16 cellular contexts compared by ENCODE assay signal in the genomic region with DNA sequence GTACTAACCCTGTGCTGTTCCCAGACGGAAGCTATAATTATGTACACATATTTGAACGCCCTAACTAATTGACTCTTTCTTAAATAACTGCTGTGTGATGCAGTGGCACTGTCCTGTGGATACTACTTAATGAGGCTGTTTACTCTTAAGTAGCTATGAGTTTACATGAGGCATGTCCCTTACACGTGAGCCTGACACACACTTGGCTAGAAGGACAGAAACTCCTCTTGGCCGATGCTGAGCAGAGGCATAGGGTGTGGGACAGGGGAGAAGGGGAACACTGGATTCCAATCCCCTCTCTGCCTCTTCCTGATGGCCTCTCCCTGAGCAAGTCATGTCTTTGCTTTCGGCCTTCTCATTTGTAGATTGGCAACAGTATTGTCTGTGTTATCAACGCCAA. TPM values are rescaled to one million over a fixed set of nuclear protein-coding genes. Genes with fewer than 3 reads are reported as not detected.
DNase-seq lines count a peak whose midpoint lies in the region; ATAC-seq and TF ChIP-seq lines count a peak whose summit lies in the region.
"Had no signal": no experiment of that assay in that cellular context is flagged by ENCODE, and none has a peak within 500 bp of the region (broad histone marks: within the 10 kb centered on the region; RNA-seq: fewer than 3 reads in every experiment).

No MANE protein-coding gene starts in this region.

- no peak overlapping the region for H3K4me3 Mint-ChIP-seq in natural killer cell treated with Interleukin-12 subunit alpha and Interleukin-12 subunit beta and Interleukin-15 and Interleukin-18, amount 100 ng/mL, for 72 hours
- H3K4me3 Mint-ChIP-seq in activated T-helper 2 cell treated with anti-CD3 and anti-CD28 coated beads, Interferon-gamma antibody, Interleukin-2, Interleukin-4, amounts not matched to agents 10 μg/mL and 5 μg/mL and 100 μg/mL, durations not matched to agents 14 hours and 24 hours and 36 hours (ENCODE audit: low read depth), result no peak overlapping the region
- H3K4me3 Mint-ChIP-seq: activated CD4-positive, alpha-beta T cell treated with anti-CD3 and anti-CD28 coated beads, Interleukin-2, amount 10 ng/mL, durations not matched to agents 24 days and 14 days; activated T-helper 1 cell treated with anti-CD3 and anti-CD28 coated beads, Interleukin-12 subunit alpha, Interleukin-12 subunit beta, Interleukin-2, Interleukin-4 antibody, amounts not matched to agents 30 ng/mL and 10 ng/mL and 1 ng/mL, durations not matched to agents 14 hours and 24 hours and 36 hours; effector memory CD8-positive, alpha-beta T cell had no signal

- H3K18ac ChIP-seq in trophoblast cell (ENCODE audit: low read length), result no peak overlapping the region

- H3K14ac ChIP-seq in trophoblast cell (ENCODE audit: low read length), result no peak overlapping the region

- H2AFZ ChIP-seq in trophoblast cell (ENCODE audit: insufficient read depth, low read length, poor library complexity), result no peak overlapping the region

- H3K27me3 Mint-ChIP-seq in natural killer cell treated with Interleukin-12 subunit alpha and Interleukin-12 subunit beta and Interleukin-15 and Interleukin-18, amount 100 ng/mL, for 72 hours, result no peaks in the 10 kb centered on the region
- H3K27me3 Mint-ChIP-seq in activated T-helper 2 cell treated with anti-CD3 and anti-CD28 coated beads, Interferon-gamma antibody, Interleukin-2, Interleukin-4, amounts not matched to agents 10 μg/mL and 5 μg/mL and 100 μg/mL, durations not matched to agents 14 hours and 24 hours and 36 hours (ENCODE audit: low read depth), result no peaks in the 10 kb centered on the region
- H3K27me3 Mint-ChIP-seq: activated CD4-positive, alpha-beta T cell treated with anti-CD3 and anti-CD28 coated beads, Interleukin-2, amount 10 ng/mL, durations not matched to agents 24 days and 14 days; effector memory CD8-positive, alpha-beta T cell had no signal

- H3K27ac ChIP-seq in SJSA1 (peak overlapping the region; percentile 64), trophoblast cell (ENCODE audit: low read depth, low read length) (peak overlapping the region; percentile 3)

- H4K91ac ChIP-seq in trophoblast cell (ENCODE audit: low read depth, low read length), result no peak overlapping the region

- H2BK12ac ChIP-seq in trophoblast cell (ENCODE audit: low read length), result no peak overlapping the region

- ATAC-seq in natural killer cell treated with Interleukin-12 subunit alpha and Interleukin-12 subunit beta and Interleukin-15 and Interleukin-18, amount 100 ng/mL, for 72 hours, result no peak
- ATAC-seq: effector memory CD8-positive, alpha-beta T cell had no signal

- H3K4me1 Mint-ChIP-seq in natural killer cell treated with Interleukin-12 subunit alpha and Interleukin-12 subunit beta and Interleukin-15 and Interleukin-18, amount 100 ng/mL, for 72 hours (ENCODE audit: low read depth in 2 of 2), result no peaks in the 10 kb centered on the region
- no peaks in the 10 kb centered on the region for H3K4me1 Mint-ChIP-seq in activated T-helper 2 cell treated with anti-CD3 and anti-CD28 coated beads, Interferon-gamma antibody, Interleukin-2, Interleukin-4, amounts not matched to agents 10 μg/mL and 5 μg/mL and 100 μg/mL, durations not matched to agents 14 hours and 24 hours and 36 hours (ENCODE audit: low read depth)

- no peak overlapping the region for H3K4me3 ChIP-seq in SJSA1
- H3K4me3 ChIP-seq in fibroblast of villous mesenchyme (ENCODE audit: low read depth, low read length), result no peak overlapping the region
- no peak overlapping the region for H3K4me3 ChIP-seq in trophoblast cell (ENCODE audit: low read depth, low read length)

- no peaks in the 10 kb centered on the region for H3K9me3 Mint-ChIP-seq in natural killer cell treated with Interleukin-12 subunit alpha and Interleukin-12 subunit beta and Interleukin-15 and Interleukin-18, amount 100 ng/mL, for 72 hours
- H3K9me3 Mint-ChIP-seq in activated T-helper 2 cell treated with anti-CD3 and anti-CD28 coated beads, Interferon-gamma antibody, Interleukin-2, Interleukin-4, amounts not matched to agents 10 μg/mL and 5 μg/mL and 100 μg/mL, durations not matched to agents 14 hours and 24 hours and 36 hours, result no peaks in the 10 kb centered on the region
- H3K9me3 Mint-ChIP-seq: activated CD4-positive, alpha-beta T cell treated with anti-CD3 and anti-CD28 coated beads, Interleukin-2, amount 10 ng/mL, durations not matched to agents 24 days and 14 days; activated T-helper 1 cell treated with anti-CD3 and anti-CD28 coated beads, Interleukin-12 subunit alpha, Interleukin-12 subunit beta, Interleukin-2, Interleukin-4 antibody, amounts not matched to agents 30 ng/mL and 10 ng/mL and 1 ng/mL, durations not matched to agents 14 hours and 24 hours and 36 hours; effector memory CD8-positive, alpha-beta T cell had no signal

- no peaks in the 10 kb centered on the region for H3K36me3 Mint-ChIP-seq in natural killer cell treated with Interleukin-12 subunit alpha and Interleukin-12 subunit beta and Interleukin-15 and Interleukin-18, amount 100 ng/mL, for 72 hours
- peaks cover 5% of the 10 kb centered on the region for H3K36me3 Mint-ChIP-seq in activated T-helper 2 cell treated with anti-CD3 and anti-CD28 coated beads, Interferon-gamma antibody, Interleukin-2, Interleukin-4, amounts not matched to agents 10 μg/mL and 5 μg/mL and 100 μg/mL, durations not matched to agents 14 hours and 24 hours and 36 hours (ENCODE audit: low read depth)

- no peak overlapping the region for H2BK120ac ChIP-seq in trophoblast cell (ENCODE audit: insufficient read depth, low read length, poor library complexity)

- DNase-seq in AG20443 (ENCODE audit: low spot score) (peak; percentile 53), SJSA1 (ENCODE audit: low read depth in 1 of 2, low spot score in 2 of 2) (no peak), fibroblast of villous mesenchyme (ENCODE audit: low read depth) (peak; percentile 63), trophoblast cell (no peak), NCI-H2227 (lab: John Stamatoyannopoulos, UW; ENCODE audit: unreplicated experiment) (no peak)
- DNase-seq in activated CD4-positive, CD25-positive, alpha-beta regulatory T cell treated with anti-CD3 and anti-CD28 coated beads, Interleukin-2, amount 50 U/mL, for 72 hours, result no peak
- no peak for DNase-seq in natural killer cell treated with Interleukin-12 subunit alpha and Interleukin-12 subunit beta and Interleukin-15 and Interleukin-18, amount 100 ng/mL, for 72 hours (ENCODE audit: low spot score)
- DNase-seq in activated T-helper 2 cell treated with anti-CD3 and anti-CD28 coated beads, Interferon-gamma antibody, Interleukin-2, Interleukin-4, amounts not matched to agents 10 μg/mL and 5 μg/mL and 100 μg/mL, durations not matched to agents 14 hours and 24 hours and 36 hours (ENCODE audit: low spot score), result no peak
- DNase-seq: activated CD4-positive, alpha-beta T cell treated with anti-CD3 and anti-CD28 coated beads, Interleukin-2, amount 10 ng/mL, durations not matched to agents 24 days and 14 days; anterior cingulate cortex; DMS 273 treated with DMSO at 0.1 percent for 48 hours; effector memory CD8-positive, alpha-beta T cell; NCI-H1048; NCI-H446 treated with DMSO at 0.1 percent for 48 hours; stimulated activated CD4-positive, alpha-beta T cell treated with anti-CD3 and anti-CD28 coated beads, Interleukin-12 subunit alpha, Interleukin-12 subunit beta, amount 100 ng/mL, for 4 hours had no signal

- TF ChIP-seq CTCF in fibroblast of villous mesenchyme (IDR thresholded peaks at IDR 0.05; ENCODE audit: insufficient read depth, low read depth, low read length), result no peak

- H2AK5ac ChIP-seq in trophoblast cell (ENCODE audit: low read length), result peak overlapping the region; percentile 4

- H3K9ac ChIP-seq in trophoblast cell (ENCODE audit: low read length), result no peak overlapping the region

- H3K27me3 ChIP-seq in SJSA1 (replicated peaks) (no peaks in the 10 kb centered on the region), trophoblast cell (ENCODE audit: insufficient read depth, low read length) (no peaks in the 10 kb centered on the region)

- H4K12ac ChIP-seq in trophoblast cell (ENCODE audit: low read depth, low read length), result no peak overlapping the region

- peaks cover 4% of the 10 kb centered on the region for H3K79me2 ChIP-seq in trophoblast cell (ENCODE audit: control insufficient read depth, insufficient read depth, low read length, poor library complexity)

- H3K36me3 ChIP-seq in SJSA1, result peaks cover 35% of the 10 kb centered on the region
- H3K36me3 ChIP-seq in trophoblast cell (ENCODE audit: control insufficient read depth in 1 of 2, insufficient read depth in 2 of 2, low read length in 2 of 2), result peaks cover 18 to 22% of the 10 kb centered on the region in 2 experiments

- H3K9me3 ChIP-seq in SJSA1 (replicated peaks), result no peaks in the 10 kb centered on the region
- no peaks in the 10 kb centered on the region for H3K9me3 ChIP-seq in trophoblast cell (ENCODE audit: insufficient read depth, low read depth, low read length)

- no peak overlapping the region for H2BK5ac ChIP-seq in trophoblast cell (ENCODE audit: low read depth, low read length, poor library complexity)

- H3K4me1 ChIP-seq in SJSA1 (replicated peaks) (peaks cover 53% of the 10 kb centered on the region), trophoblast cell (ENCODE audit: control insufficient read depth in 1 of 2, insufficient read depth in 2 of 2, low read length in 2 of 2) (peaks cover 14 to 28% of the 10 kb centered on the region in 2 experiments)

- peak overlapping the region in 1 of 2 donors; percentile 4 for H3K27ac Mint-ChIP-seq in natural killer cell treated with Interleukin-12 subunit alpha and Interleukin-12 subunit beta and Interleukin-15 and Interleukin-18, amount 100 ng/mL, for 72 hours
- H3K27ac Mint-ChIP-seq in activated T-helper 2 cell treated with anti-CD3 and anti-CD28 coated beads, Interferon-gamma antibody, Interleukin-2, Interleukin-4, amounts not matched to agents 10 μg/mL and 5 μg/mL and 100 μg/mL, durations not matched to agents 14 hours and 24 hours and 36 hours, result no peak overlapping the region
- H3K27ac Mint-ChIP-seq: activated CD4-positive, alpha-beta T cell treated with anti-CD3 and anti-CD28 coated beads, Interleukin-2, amount 10 ng/mL, durations not matched to agents 24 days and 14 days; activated T-helper 1 cell treated with anti-CD3 and anti-CD28 coated beads, Interleukin-12 subunit alpha, Interleukin-12 subunit beta, Interleukin-2, Interleukin-4 antibody, amounts not matched to agents 30 ng/mL and 10 ng/mL and 1 ng/mL, durations not matched to agents 14 hours and 24 hours and 36 hours had no signal

- no peak overlapping the region for H4K8ac ChIP-seq in trophoblast cell (ENCODE audit: low read depth, low read length)

- no peak overlapping the region for H3K4me2 ChIP-seq in trophoblast cell (ENCODE audit: low read length)

- H3K79me1 ChIP-seq in trophoblast cell (ENCODE audit: low read length), result peaks cover 10% of the 10 kb centered on the region

- no peak overlapping the region for H3K4ac ChIP-seq in trophoblast cell (ENCODE audit: low read depth, low read length)

- no peak overlapping the region for H3K23ac ChIP-seq in trophoblast cell (ENCODE audit: low read length)

- intact Hi-C loops in activated T-helper 2 cell treated with anti-CD3 and anti-CD28 coated beads, Interferon-gamma antibody, Interleukin-2, Interleukin-4, amounts not matched to agents 10 μg/mL and 5 μg/mL and 100 μg/mL, durations not matched to agents 14 hours and 24 hours and 36 hours (cut with micrococcal nuclease), result no loop called here

- no CpG with 5 or more reads among the region's 6 CpGs for WGBS in trophoblast cell (ENCODE audit: extremely low coverage, insufficient coverage, insufficient read length)

RNA-seq across cellular contexts. Expression of gene EHD4, which starts 21.9 kb away (rescaled TPM):
- total RNA-seq in SJSA1 (2014; rRNA removed; shearing (Covaris generic)), result 22.7 and 26.8 TPM in 2 replicates
- 18.0 and 19.0 TPM in 2 replicates for total RNA-seq in fibroblast of villous mesenchyme
- polyA plus RNA-seq in trophoblast cell (2013), result 18.8 and 19.6 TPM in 2 replicates
- 10 to 100 TPM; 19.9 to 24.5 TPM for total RNA-seq in natural killer cell treated with Interleukin-12 subunit alpha and Interleukin-12 subunit beta and Interleukin-15 and Interleukin-18, amount 100 ng/mL, for 72 hours
- total RNA-seq in activated T-helper 2 cell treated with anti-CD3 and anti-CD28 coated beads, Interferon-gamma antibody, Interleukin-2, Interleukin-4, amounts not matched to agents 10 μg/mL and 5 μg/mL and 100 μg/mL, durations not matched to agents 14 hours and 24 hours and 36 hours, result 22.3 and 22.7 TPM in 2 replicates

RNA-seq across cellular contexts. Expression of gene SPTBN5, which starts 56.7 kb away (rescaled TPM):
- total RNA-seq in SJSA1 (2014; rRNA removed; shearing (Covaris generic)), result 0.34 and 0.75 TPM in 2 replicates
- total RNA-seq in fibroblast of villous mesenchyme, result 0.32 and 0.43 TPM in 2 replicates
- polyA plus RNA-seq in trophoblast cell (2013), result 0.53 and 0.55 TPM in 2 replicates
- 1 to 10 TPM; 1.1 to 2.4 TPM for total RNA-seq in natural killer cell treated with Interleukin-12 subunit alpha and Interleukin-12 subunit beta and Interleukin-15 and Interleukin-18, amount 100 ng/mL, for 72 hours
- 0.41 and 0.90 TPM in 2 replicates for total RNA-seq in activated T-helper 2 cell treated with anti-CD3 and anti-CD28 coated beads, Interferon-gamma antibody, Interleukin-2, Interleukin-4, amounts not matched to agents 10 μg/mL and 5 μg/mL and 100 μg/mL, durations not matched to agents 14 hours and 24 hours and 36 hours

Comparison
In these comparisons a context has a peak if more than half of its experiments do, and no peak if none do; other contexts are left out.
1. DNase-seq: peak in AG20443 (single experiment) and fibroblast of villous mesenchyme (single experiment); none in SJSA1 (0 of 2), trophoblast cell (0 of 2), NCI-H2227 (single experiment), activated CD4-positive, CD25-positive, alpha-beta regulatory T cell treated with anti-CD3 and anti-CD28 coated beads, Interleukin-2, amount 50 U/mL, for 72 hours (single experiment), natural killer cell treated with Interleukin-12 subunit alpha and Interleukin-12 subunit beta and Interleukin-15 and Interleukin-18, amount 100 ng/mL, for 72 hours (single experiment) and activated T-helper 2 cell treated with anti-CD3 and anti-CD28 coated beads, Interferon-gamma antibody, Interleukin-2, Interleukin-4, amounts not matched to agents 10 μg/mL and 5 μg/mL and 100 μg/mL, durations not matched to agents 14 hours and 24 hours and 36 hours (single experiment).